In genomic region chr6:34746104-34746846, GRCh38 we compare ENCODE assay signal across 27 cellular contexts. TPM values are rescaled to one million over a fixed set of nuclear protein-coding genes. Genes with fewer than 3 reads are reported as not detected.
DNase-seq lines count a peak whose midpoint lies in the region; ATAC-seq, FAIRE-seq and TF ChIP-seq lines count a peak whose summit lies in the region.
"Had no signal": no experiment of that assay in that cellular context is flagged by ENCODE, and none has a peak within 500 bp of the region (broad histone marks: within the 10 kb centered on the region; RNA-seq: fewer than 3 reads in every experiment).

No MANE protein-coding gene starts in this region.

- peak overlapping the region; percentile 52 for H3K9ac ChIP-seq in HepG2 (ENCODE audit: insufficient read depth, low read depth, low read length)
- H3K9ac ChIP-seq: KMS-11 had no signal

- H3K79me2 ChIP-seq in PC-9 (ENCODE audit: low read depth) (no peaks in the 10 kb centered on the region), HepG2 (ENCODE audit: insufficient read depth, low read length) (no peaks in the 10 kb centered on the region)

- CTCF ChIA-PET in PC-9 (lab: Charles Lee): no interaction called here
- CTCF ChIA-PET in HepG2 (lab: Yijun Ruan, JAX; ENCODE audit: low intra/inter-chr PET ratio, low total read pairs): no interaction called here

- no peak overlapping the region for H3K4me3 Mint-ChIP-seq in progenitor cell of endocrine pancreas (ENCODE audit: low read depth)
- no peak overlapping the region for H3K4me3 Mint-ChIP-seq in immature natural killer cell
- H3K4me3 Mint-ChIP-seq: activated T-cell treated with anti-CD3 and anti-CD28 coated beads, Interleukin-2, amount 50 U/mL, for 4 hours; nephron had no signal

- H3K4me3 ChIP-seq in PC-9 (no peak overlapping the region), HepG2 (replicated peaks in 1 of 3; ENCODE audit: insufficient read depth in 1 of 3, low read depth in 2 of 3, low read length in 3 of 3) (peak overlapping the region; percentile 41 to 56 (median 47); a peak in 5 of 6 replicates), aorta (ENCODE audit: low read length in 2 of 2) (no peak overlapping the region)
- H3K4me3 ChIP-seq: spleen, vagina had no signal

- TF ChIP-seq POLR2A in HepG2 (IDR thresholded peaks at IDR 0.05; ENCODE audit: insufficient read depth in 1 of 2, low read depth in 2 of 2, low read length in 2 of 2): no peak

- H3K27ac Mint-ChIP-seq in progenitor cell of endocrine pancreas (peak overlapping the region; percentile 92), immature natural killer cell (peak overlapping the region in 1 of 6 donors; percentile 37)
- H3K27ac Mint-ChIP-seq: nephron had no signal

- POLR2A ChIA-PET in PC-9 (lab: Charles Lee; ENCODE audit: unreplicated experiment): interaction anchor here (0.5 to 1.0 kb wide), 4 partner anchors 11 to 509 kb away, joined by 3 to 7 read pairs (median 5); partner anchors contain the start of genes HMGA1 and SNRPC
- POLR2A ChIA-PET in HepG2 (lab: Yijun Ruan, JAX): interaction anchor here (1.6 to 3.1 kb wide), 6 partner anchors 10 to 89 kb away, joined by 7 to 53 read pairs (median 9); partner anchors contain the start of genes BLTP3A, ILRUN and SNRPC

- H3K4me1 ChIP-seq in PC-9 (replicated peaks; ENCODE audit: insufficient read depth) (peaks cover 34% of the 10 kb centered on the region), HepG2 (ENCODE audit: insufficient read depth, low read length) (peaks cover 74% of the 10 kb centered on the region), aorta (ENCODE audit: control insufficient read depth in 1 of 2, insufficient read depth in 2 of 2, low read length in 2 of 2) (no peaks in the 10 kb centered on the region)
- H3K4me1 ChIP-seq: spleen, vagina had no signal

- intact Hi-C loops in PC-9 (cut with micrococcal nuclease; ENCODE audit: unreplicated experiment): no loop called here
- intact Hi-C loops in HepG2 (cut with micrococcal nuclease; ENCODE audit: unreplicated experiment): loop anchor here (2.0 kb wide), 1 partner anchor 25 kb away; no protein-coding TSS in a partner anchor
- intact Hi-C loops in aorta (cut with DNase I): no loop called here

- H3K36me3 ChIP-seq in PC-9 (ENCODE audit: low read depth): no peaks in the 10 kb centered on the region
- no peaks in the 10 kb centered on the region for H3K36me3 ChIP-seq in HepG2 (replicated peaks in 1 of 2; ENCODE audit: control insufficient read depth in 1 of 2, insufficient read depth in 2 of 2, low read length in 2 of 2)
- H3K36me3 ChIP-seq in aorta (ENCODE audit: control insufficient read depth in 1 of 2, insufficient read depth in 2 of 2, low read length in 1 of 2): no peaks in the 10 kb centered on the region
- H3K36me3 ChIP-seq: spleen, vagina had no signal

- 19% methylated on average over 6 of the region's 6 CpGs for WGBS in HepG2 (ENCODE audit: low lambda C conversion rate)
- 77 to 83% methylated on average over 6 of the region's 6 CpGs for WGBS in aorta, 2 donors

- BruUV-seq in PC-9 (replicated peaks; lab: Mats Ljungman, UMichigan) (TSS peak; percentile 59), HepG2 (replicated peaks; lab: Mats Ljungman, UMichigan) (no TSS peak)

- peak overlapping the region; percentile 80 for H3K27ac ChIP-seq in PC-9
- H3K27ac ChIP-seq in HepG2 (ENCODE audit: extremely low read length, insufficient read depth, low read length): peak overlapping the region; percentile 57
- no peak overlapping the region for H3K27ac ChIP-seq in aorta (ENCODE audit: low read depth in 1 of 2, low read length in 2 of 2)
- H3K27ac ChIP-seq: KMS-11, spleen, vagina had no signal

- no peak for TF ChIP-seq RAD21 in HepG2 (CRISPR knock-in tag; IDR thresholded peaks at IDR 0.05)

- H3K9me3 ChIP-seq in PC-9 (ENCODE audit: insufficient read depth, low read depth) (no peaks in the 10 kb centered on the region), HepG2 (ENCODE audit: low read length) (no peaks in the 10 kb centered on the region), aorta (ENCODE audit: control insufficient read depth, low read length) (no peaks in the 10 kb centered on the region)
- H3K9me3 ChIP-seq: spleen, vagina had no signal

- H3K4me1 Mint-ChIP-seq in progenitor cell of endocrine pancreas (ENCODE audit: low read depth) (peaks cover 13% of the 10 kb centered on the region), immature natural killer cell (no peaks in the 10 kb centered on the region)
- H3K4me1 Mint-ChIP-seq: nephron had no signal

- ATAC-seq in HepG2: peak; percentile 73
- ATAC-seq in aorta (ENCODE audit: low FRiP score): no peak
- no peak for ATAC-seq in HG02970 (IDR thresholded peaks at IDR 0.05; ENCODE audit: low FRiP score, unreplicated experiment)

- DNase-seq in COLO668 (lab: John Stamatoyannopoulos, UW; ENCODE audit: unreplicated experiment): peak; percentile 37
- DNase-seq in PC-9: no peak
- no peak for DNase-seq in HepG2 (ENCODE audit: low spot score)
- no peak for DNase-seq in progenitor cell of endocrine pancreas (ENCODE audit: low spot score, unreplicated experiment)
- DNase-seq in aorta: no peak
- DNase-seq in immature natural killer cell: no peak
- DNase-seq in A172 (ENCODE audit: low spot score): no peak
- DNase-seq: activated CD8-positive, alpha-beta memory T cell treated with anti-CD3 and anti-CD28 coated beads for 24 hours; activated naive CD4-positive, alpha-beta T cell treated with Interleukin-2 at 50 U/mL for 16 hours; activated T-cell treated with anti-CD3 and anti-CD28 coated beads, Interleukin-2, amount 50 U/mL, for 4 hours; amygdala; central memory CD4-positive, alpha-beta T cell; foreskin melanocyte; hippocampal formation; MV-4-11; NCI-H1694 treated with DMSO at 0.1 percent for 48 hours; NCI-H446; RPMI8226; spleen; stimulated activated CD4-positive, alpha-beta T cell treated with anti-CD3 and anti-CD28 coated beads, Interleukin-4, amount 100 ng/mL, for 24 hours had no signal

- FAIRE-seq in HepG2 (lab: Jason Lieb, UNC): no peak
- FAIRE-seq: D721Med, G401.6, islet of Langerhans had no signal

- H3K9me2 ChIP-seq in PC-9 (ENCODE audit: insufficient read depth): no peaks in the 10 kb centered on the region

- H2AFZ ChIP-seq in PC-9: no peak overlapping the region
- peak overlapping the region; percentile 73 for H2AFZ ChIP-seq in HepG2 (ENCODE audit: low read length)

- H3K9me3 Mint-ChIP-seq in progenitor cell of endocrine pancreas (ENCODE audit: low read depth): no peaks in the 10 kb centered on the region
- no peaks in the 10 kb centered on the region for H3K9me3 Mint-ChIP-seq in immature natural killer cell
- H3K9me3 Mint-ChIP-seq: activated T-cell treated with anti-CD3 and anti-CD28 coated beads, Interleukin-2, amount 50 U/mL, for 4 hours; nephron had no signal

- peaks cover 35% of the 10 kb centered on the region for H3F3A ChIP-seq in PC-9 (ENCODE audit: insufficient read depth, low read depth)

- no peaks in the 10 kb centered on the region for H4K20me1 ChIP-seq in PC-9 (ENCODE audit: insufficient read depth)
- H4K20me1 ChIP-seq in HepG2 (ENCODE audit: insufficient read depth, low read length): no peaks in the 10 kb centered on the region

- H3K36me3 Mint-ChIP-seq in progenitor cell of endocrine pancreas (ENCODE audit: insufficient read depth) (no peaks in the 10 kb centered on the region), immature natural killer cell (no peaks in the 10 kb centered on the region)

- in situ Hi-C loops in HepG2 (cut with HindIII; ENCODE audit: extremely low pct_ligation_motif_present, low pct_unique_long_range_greater_than_20kb): no loop called here

- no peaks in the 10 kb centered on the region for H3K27me3 ChIP-seq in PC-9 (ENCODE audit: insufficient read depth, low read depth)
- H3K27me3 ChIP-seq in HepG2 (ENCODE audit: control insufficient read depth in 1 of 2, insufficient read depth in 2 of 2, low read length in 2 of 2): no peaks in the 10 kb centered on the region
- no peaks in the 10 kb centered on the region for H3K27me3 ChIP-seq in aorta (ENCODE audit: control insufficient read depth in 1 of 2, insufficient read depth in 2 of 2, low read length in 1 of 2)
- H3K27me3 ChIP-seq: spleen, vagina had no signal

- TF ChIP-seq CTCF in PC-9 (conservative IDR thresholded peaks at IDR 0.05) (no peak), HepG2 (CRISPR knock-in tag; IDR thresholded peaks at IDR 0.05) (no peak), progenitor cell of endocrine pancreas (IDR thresholded peaks at IDR 0.05; ENCODE audit: unreplicated experiment) (no peak)

- H3K27me3 Mint-ChIP-seq in progenitor cell of endocrine pancreas: no peaks in the 10 kb centered on the region
- no peaks in the 10 kb centered on the region for H3K27me3 Mint-ChIP-seq in immature natural killer cell (ENCODE audit: low read depth in 3 of 3)

- H3K4me2 ChIP-seq in PC-9 (peak overlapping the region; percentile 72), HepG2 (ENCODE audit: low read depth, low read length) (peak overlapping the region; percentile 89)
- H3K4me2 ChIP-seq: KMS-11 had no signal

- TF ChIP-seq EP300 in HepG2 (IDR thresholded peaks at IDR 0.05; ENCODE audit: low read depth in 2 of 2, low read length in 2 of 2) (no peak), HepG2 (CRISPR knock-in tag; IDR thresholded peaks at IDR 0.05; ENCODE audit: borderline replicate concordance) (no peak)

RNA-seq across cellular contexts. Expression of gene SNRPC, which starts 11.0 kb away (rescaled TPM):
- total RNA-seq in PC-9 (2021) (142 and 162 TPM in 2 replicates), HepG2 (2016; rRNA removed; fragmentation: Illumina TruSeq; extraction: Trizol) (291 and 370 TPM in 2 replicates), progenitor cell of endocrine pancreas (119 and 122 TPM in 2 replicates), aorta (10 to 100 TPM; 37.6 to 43.5 TPM)
- total RNA-seq in HepG2 (2016; cell fraction: cytosol; rRNA removed; fragmentation: Illumina TruSeq; extraction: Trizol; ENCODE audit: low read depth): 161 and 169 TPM in 2 replicates
- 295 and 368 TPM in 2 replicates for total RNA-seq in HepG2 (2016; cell fraction: insoluble cytoplasmic fraction; rRNA removed; fragmentation: Illumina TruSeq; extraction: Trizol)
- total RNA-seq in HepG2 (2016; cell fraction: membrane; rRNA removed; fragmentation: Illumina TruSeq; extraction: Trizol): 135 and 139 TPM in 2 replicates
- total RNA-seq in HepG2 (2016; cell fraction: nucleus; rRNA removed; fragmentation: Illumina TruSeq; extraction: Trizol): 91.8 and 101 TPM in 2 replicates
- polyA plus RNA-seq in HepG2 (2011; rRNA removed) (212 and 226 TPM in 2 replicates), aorta (100 to 1,000 TPM in 1 of 2 donors, 10 to 100 TPM in 1; 79.3 to 109 TPM), immature natural killer cell (100 to 1,000 TPM; 266 to 481 (median 325) TPM)
- 294 and 326 TPM in 2 replicates for polyA plus RNA-seq in HepG2 (2011; cell fraction: cytosol; rRNA removed)
- polyA plus RNA-seq in HepG2 (2011; cell fraction: nucleus; rRNA removed): 83.3 and 97.3 TPM in 2 replicates
- 181 and 228 TPM in 2 replicates for polyA plus RNA-seq in HepG2 (2012)
- 220 TPM in 2 replicates for polyA plus RNA-seq in HepG2 (2016; cell fraction: cytosol; fragmentation: Illumina TruSeq; extraction: Trizol; ENCODE audit: low read depth)
- 479 and 482 TPM in 2 replicates for polyA plus RNA-seq in HepG2 (2016; cell fraction: insoluble cytoplasmic fraction; fragmentation: Illumina TruSeq; extraction: Trizol; ENCODE audit: low read depth)
- polyA plus RNA-seq in HepG2 (2016; cell fraction: membrane; fragmentation: Illumina TruSeq; extraction: Trizol; ENCODE audit: low read depth): 152 TPM in 2 replicates
- 204 and 206 TPM in 2 replicates for polyA plus RNA-seq in HepG2 (2016; cell fraction: nucleus; fragmentation: Illumina TruSeq; extraction: Trizol; ENCODE audit: insufficient read depth, low read depth)
- 113 and 123 TPM in 2 replicates for polyA minus RNA-seq in HepG2 (2011; rRNA and poly(A)+ RNA removed; ENCODE audit: low replicate concordance)
- polyA minus RNA-seq in HepG2 (2011; cell fraction: cytosol; rRNA and poly(A)+ RNA removed): 55.6 and 55.7 TPM in 2 replicates
- polyA minus RNA-seq in HepG2 (2011; cell fraction: nucleus; rRNA and poly(A)+ RNA removed): 29.7 and 31.5 TPM in 2 replicates
- 145 and 195 TPM in 2 replicates for total RNA-seq in A172 (2014; rRNA removed; shearing (Covaris generic))

RNA-seq across cellular contexts. Expression of gene BLTP3A, which starts 45.6 kb away (rescaled TPM):
- total RNA-seq in PC-9 (2021): 18.2 and 22.3 TPM in 2 replicates
- 24.0 and 39.3 TPM in 2 replicates for total RNA-seq in HepG2 (2016; rRNA removed; fragmentation: Illumina TruSeq; extraction: Trizol)
- 3.3 and 3.4 TPM in 2 replicates for total RNA-seq in HepG2 (2016; cell fraction: cytosol; rRNA removed; fragmentation: Illumina TruSeq; extraction: Trizol; ENCODE audit: low read depth)
- total RNA-seq in HepG2 (2016; cell fraction: insoluble cytoplasmic fraction; rRNA removed; fragmentation: Illumina TruSeq; extraction: Trizol): 23.0 and 35.8 TPM in 2 replicates
- 12.6 and 13.4 TPM in 2 replicates for total RNA-seq in HepG2 (2016; cell fraction: membrane; rRNA removed; fragmentation: Illumina TruSeq; extraction: Trizol)
- total RNA-seq in HepG2 (2016; cell fraction: nucleus; rRNA removed; fragmentation: Illumina TruSeq; extraction: Trizol): 23.1 and 25.2 TPM in 2 replicates
- polyA plus RNA-seq in HepG2 (2011; rRNA removed): 21.3 and 22.1 TPM in 2 replicates
- polyA plus RNA-seq in HepG2 (2011; cell fraction: cytosol; rRNA removed): 15.5 and 17.2 TPM in 2 replicates
- polyA plus RNA-seq in HepG2 (2011; cell fraction: nucleus; rRNA removed): 16.7 and 19.3 TPM in 2 replicates
- polyA plus RNA-seq in HepG2 (2012): 19.5 and 21.0 TPM in 2 replicates
- 1.2 and 1.3 TPM in 2 replicates for polyA plus RNA-seq in HepG2 (2016; cell fraction: cytosol; fragmentation: Illumina TruSeq; extraction: Trizol; ENCODE audit: low read depth)
- polyA plus RNA-seq in HepG2 (2016; cell fraction: insoluble cytoplasmic fraction; fragmentation: Illumina TruSeq; extraction: Trizol; ENCODE audit: low read depth): 21.1 and 22.6 TPM in 2 replicates
- 3.2 and 3.9 TPM in 2 replicates for polyA plus RNA-seq in HepG2 (2016; cell fraction: membrane; fragmentation: Illumina TruSeq; extraction: Trizol; ENCODE audit: low read depth)
- 21.8 and 24.2 TPM in 2 replicates for polyA plus RNA-seq in HepG2 (2016; cell fraction: nucleus; fragmentation: Illumina TruSeq; extraction: Trizol; ENCODE audit: insufficient read depth, low read depth)
- 55.6 and 84.9 TPM in 2 replicates for polyA minus RNA-seq in HepG2 (2011; rRNA and poly(A)+ RNA removed; ENCODE audit: low replicate concordance)
- 37.8 and 45.9 TPM in 2 replicates for polyA minus RNA-seq in HepG2 (2011; cell fraction: cytosol; rRNA and poly(A)+ RNA removed)
- 30.8 and 44.8 TPM in 2 replicates for polyA minus RNA-seq in HepG2 (2011; cell fraction: nucleus; rRNA and poly(A)+ RNA removed)
- total RNA-seq in progenitor cell of endocrine pancreas: 21.5 and 22.0 TPM in 2 replicates
- 10 to 100 TPM; 11.1 to 12.0 TPM for total RNA-seq in aorta
- 1 to 10 TPM; 1.1 to 2.1 TPM for polyA plus RNA-seq in aorta
- 1 to 10 TPM in 2 of 3 donors, under 1 TPM in 1; 0.83 to 2.8 (median 2.0) TPM for polyA plus RNA-seq in immature natural killer cell
- 5.4 and 6.5 TPM in 2 replicates for total RNA-seq in A172 (2014; rRNA removed; shearing (Covaris generic))

RNA-seq across cellular contexts. Expression of gene ILRUN, which starts 49.7 kb away (rescaled TPM):
- total RNA-seq in PC-9 (2021) (57.8 and 68.9 TPM in 2 replicates), HepG2 (2016; rRNA removed; fragmentation: Illumina TruSeq; extraction: Trizol) (66.6 and 90.8 TPM in 2 replicates), progenitor cell of endocrine pancreas (55.2 and 56.3 TPM in 2 replicates), aorta (10 to 100 TPM; 69.7 to 76.6 TPM)
- 20.3 and 22.0 TPM in 2 replicates for total RNA-seq in HepG2 (2016; cell fraction: cytosol; rRNA removed; fragmentation: Illumina TruSeq; extraction: Trizol; ENCODE audit: low read depth)
- 66.5 and 79.2 TPM in 2 replicates for total RNA-seq in HepG2 (2016; cell fraction: insoluble cytoplasmic fraction; rRNA removed; fragmentation: Illumina TruSeq; extraction: Trizol)
- total RNA-seq in HepG2 (2016; cell fraction: membrane; rRNA removed; fragmentation: Illumina TruSeq; extraction: Trizol): 93.9 and 107 TPM in 2 replicates
- total RNA-seq in HepG2 (2016; cell fraction: nucleus; rRNA removed; fragmentation: Illumina TruSeq; extraction: Trizol): 37.4 and 39.5 TPM in 2 replicates
- polyA plus RNA-seq in HepG2 (2011; rRNA removed) (45.5 and 50.6 TPM in 2 replicates), aorta (10 to 100 TPM; 46.7 to 62.2 TPM), immature natural killer cell (10 to 100 TPM; 16.5 to 26.8 (median 19.3) TPM)
- polyA plus RNA-seq in HepG2 (2011; cell fraction: cytosol; rRNA removed): 39.2 and 46.8 TPM in 2 replicates
- polyA plus RNA-seq in HepG2 (2011; cell fraction: nucleus; rRNA removed): 18.1 and 22.0 TPM in 2 replicates
- 76.7 and 76.9 TPM in 2 replicates for polyA plus RNA-seq in HepG2 (2012)
- polyA plus RNA-seq in HepG2 (2016; cell fraction: cytosol; fragmentation: Illumina TruSeq; extraction: Trizol; ENCODE audit: low read depth): 23.8 and 24.6 TPM in 2 replicates
- 79.1 and 86.9 TPM in 2 replicates for polyA plus RNA-seq in HepG2 (2016; cell fraction: insoluble cytoplasmic fraction; fragmentation: Illumina TruSeq; extraction: Trizol; ENCODE audit: low read depth)
- polyA plus RNA-seq in HepG2 (2016; cell fraction: membrane; fragmentation: Illumina TruSeq; extraction: Trizol; ENCODE audit: low read depth): 82.0 and 93.2 TPM in 2 replicates
- 42.3 and 46.6 TPM in 2 replicates for polyA plus RNA-seq in HepG2 (2016; cell fraction: nucleus; fragmentation: Illumina TruSeq; extraction: Trizol; ENCODE audit: insufficient read depth, low read depth)
- polyA minus RNA-seq in HepG2 (2011; rRNA and poly(A)+ RNA removed; ENCODE audit: low replicate concordance): 122 and 124 TPM in 2 replicates
- 45.1 and 48.4 TPM in 2 replicates for polyA minus RNA-seq in HepG2 (2011; cell fraction: cytosol; rRNA and poly(A)+ RNA removed)
- 27.2 and 30.5 TPM in 2 replicates for polyA minus RNA-seq in HepG2 (2011; cell fraction: nucleus; rRNA and poly(A)+ RNA removed)
- 37.8 and 40.5 TPM in 2 replicates for total RNA-seq in A172 (2014; rRNA removed; shearing (Covaris generic))

Comparison
In these comparisons a context has a peak if more than half of its experiments do, and no peak if none do; other contexts are left out.
1. H3K27ac ChIP-seq: peak in PC-9 (single experiment) and HepG2 (single experiment); none in aorta (0 of 2).
2. H3K4me3 ChIP-seq: peak in HepG2 (3 of 3); none in PC-9 (single experiment) and aorta (0 of 2).